Comparison of ENCODE assay signal across 8 cellular contexts in the genomic region with DNA sequence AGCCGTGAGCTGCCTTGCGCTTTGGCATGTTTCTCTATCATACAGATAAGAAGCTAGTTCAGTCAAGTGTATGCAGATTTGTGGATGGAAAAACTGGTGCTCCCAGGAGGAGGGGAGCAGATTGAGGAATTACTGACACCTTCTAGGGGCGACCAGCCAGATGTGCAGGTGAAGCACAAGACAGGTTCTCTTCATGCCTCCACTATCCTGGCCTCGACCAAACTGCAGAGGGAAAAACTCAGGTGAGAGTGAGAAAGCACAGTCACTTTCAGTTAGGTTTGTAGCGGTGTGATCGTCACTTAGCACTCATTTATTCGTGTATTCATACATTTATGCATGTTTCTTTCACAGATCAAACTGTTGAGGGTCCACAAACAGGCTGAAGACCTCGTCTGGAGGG. TPM values are rescaled to one million over a fixed set of nuclear protein-coding genes. Genes with fewer than 3 reads are reported as not detected.
A peak's percentile ranks its signal among the peaks of the same experiment; 100 is the strongest.
DNase-seq lines count a peak whose midpoint lies in the region; ATAC-seq and TF ChIP-seq lines count a peak whose summit lies in the region.

No MANE protein-coding gene starts in this region.

- H3K36me3 ChIP-seq in kidney epithelial cell (ENCODE audit: control insufficient read depth, insufficient read depth, low read length) = no peaks in the 10 kb centered on the region

- no peaks in the 10 kb centered on the region for H3K9me3 Mint-ChIP-seq in T-helper 1 cell treated with Interleukin-12 subunit alpha and Interleukin-12 subunit beta and Interleukin-4 antibody, amounts not matched to agents 30 μg/mL and 1 μg/mL, for 36 hours
- H3K9me3 Mint-ChIP-seq in activated naive CD8-positive, alpha-beta T cell treated with anti-CD3 and anti-CD28 coated beads, Interleukin-2, amount 10 ng/mL, durations not matched to agents 7 days and 5 days = no peaks in the 10 kb centered on the region

- no peaks in the 10 kb centered on the region for H3K27me3 ChIP-seq in kidney epithelial cell (ENCODE audit: control insufficient read depth, insufficient read depth, low read length)

- peaks cover 18% of the 10 kb centered on the region for H3K36me3 Mint-ChIP-seq in T-helper 1 cell treated with Interleukin-12 subunit alpha and Interleukin-12 subunit beta and Interleukin-4 antibody, amounts not matched to agents 30 μg/mL and 1 μg/mL, for 36 hours (ENCODE audit: low read depth)
- peaks cover 16% of the 10 kb centered on the region for H3K36me3 Mint-ChIP-seq in activated naive CD8-positive, alpha-beta T cell treated with anti-CD3 and anti-CD28 coated beads, Interleukin-2, amount 10 ng/mL, durations not matched to agents 7 days and 5 days

- peak overlapping the region; percentile 94 for H3K27ac Mint-ChIP-seq in T-helper 1 cell treated with Interleukin-12 subunit alpha and Interleukin-12 subunit beta and Interleukin-4 antibody, amounts not matched to agents 30 μg/mL and 1 μg/mL, for 36 hours
- peak overlapping the region; percentile 95 for H3K27ac Mint-ChIP-seq in activated naive CD8-positive, alpha-beta T cell treated with anti-CD3 and anti-CD28 coated beads, Interleukin-2, amount 10 ng/mL, durations not matched to agents 7 days and 5 days

- peak overlapping the region; percentile 88 for H3K4me3 ChIP-seq in kidney epithelial cell (ENCODE audit: low read depth, low read length)

- no peak for TF ChIP-seq CTCF in kidney epithelial cell (IDR thresholded peaks at IDR 0.05; ENCODE audit: insufficient read depth, low read length, poor library complexity, severe bottlenecking)

- DNase-seq in T-helper 1 cell (no peak), kidney epithelial cell (ENCODE audit: low read depth) (no peak), GM19240 (ENCODE audit: insufficient read length, low spot score) (no peak)
- DNase-seq in activated naive CD8-positive, alpha-beta T cell treated with anti-CD3 and anti-CD28 coated beads, Interleukin-2, amount 10 ng/mL, durations not matched to agents 7 days and 5 days = no peak
- no peak for DNase-seq in stimulated activated CD4-positive, alpha-beta T cell treated with anti-CD3 and anti-CD28 coated beads, Interleukin-4, amount 100 ng/mL, for 1 hour

- ATAC-seq in activated naive CD8-positive, alpha-beta T cell treated with anti-CD3 and anti-CD28 coated beads, Interleukin-2, amount 10 ng/mL, durations not matched to agents 7 days and 5 days (ENCODE audit: low read depth) = no peak
- ATAC-seq in GM18517 (IDR thresholded peaks at IDR 0.05; ENCODE audit: unreplicated experiment) = no peak

- no peaks in the 10 kb centered on the region for H3K27me3 Mint-ChIP-seq in T-helper 1 cell treated with Interleukin-12 subunit alpha and Interleukin-12 subunit beta and Interleukin-4 antibody, amounts not matched to agents 30 μg/mL and 1 μg/mL, for 36 hours (ENCODE audit: low read depth)
- no peaks in the 10 kb centered on the region for H3K27me3 Mint-ChIP-seq in activated naive CD8-positive, alpha-beta T cell treated with anti-CD3 and anti-CD28 coated beads, Interleukin-2, amount 10 ng/mL, durations not matched to agents 7 days and 5 days

- peak overlapping the region; percentile 22 for H3K27ac ChIP-seq in temporal lobe (ENCODE audit: low read depth, low read length)

- POLR2A ChIA-PET in activated naive CD8-positive, alpha-beta T cell treated with anti-CD3 and anti-CD28 coated beads, Interleukin-2, amount 10 ng/mL, durations not matched to agents 7 days and 5 days (lab: Charles Lee) = interaction anchor here (0.7 to 2.4 kb wide), 13 partner anchors 9 to 1112 kb away, joined by 3 to 22 read pairs (median 4); a partner anchor contains a TSS

- H3K4me1 Mint-ChIP-seq in T-helper 1 cell treated with Interleukin-12 subunit alpha and Interleukin-12 subunit beta and Interleukin-4 antibody, amounts not matched to agents 30 μg/mL and 1 μg/mL, for 36 hours (ENCODE audit: low read depth) = peaks cover 46% of the 10 kb centered on the region
- peaks cover 40% of the 10 kb centered on the region for H3K4me1 Mint-ChIP-seq in activated naive CD8-positive, alpha-beta T cell treated with anti-CD3 and anti-CD28 coated beads, Interleukin-2, amount 10 ng/mL, durations not matched to agents 7 days and 5 days

- H3K4me3 Mint-ChIP-seq in T-helper 1 cell treated with Interleukin-12 subunit alpha and Interleukin-12 subunit beta and Interleukin-4 antibody, amounts not matched to agents 30 μg/mL and 1 μg/mL, for 36 hours = peak overlapping the region; percentile 90
- peak overlapping the region; percentile 84 for H3K4me3 Mint-ChIP-seq in activated naive CD8-positive, alpha-beta T cell treated with anti-CD3 and anti-CD28 coated beads, Interleukin-2, amount 10 ng/mL, durations not matched to agents 7 days and 5 days

RNA-seq across cellular contexts. Expression of a gene that starts 0.6 kb away (rescaled TPM):
- 100 to 1,000 TPM; 152 to 157 TPM for total RNA-seq in activated naive CD8-positive, alpha-beta T cell treated with anti-CD3 and anti-CD28 coated beads, Interleukin-2, amount 10 ng/mL, durations not matched to agents 7 days and 5 days
- total RNA-seq in kidney epithelial cell = 120 and 121 TPM in 2 replicates
- total RNA-seq in temporal lobe = 36.6 TPM

RNA-seq across cellular contexts. Expression of a gene that starts 21.5 kb away (rescaled TPM):
- 1 to 10 TPM in 1 of 2 experiments, under 1 TPM in 1; 0.74 to 2.1 TPM for total RNA-seq in activated naive CD8-positive, alpha-beta T cell treated with anti-CD3 and anti-CD28 coated beads, Interleukin-2, amount 10 ng/mL, durations not matched to agents 7 days and 5 days
- total RNA-seq in kidney epithelial cell = not detected in 2 replicates
- total RNA-seq in temporal lobe = 1.7 TPM

RNA-seq across cellular contexts. Expression of a gene that starts 38.4 kb away (rescaled TPM):
- 10 to 100 TPM; 51.0 to 54.5 TPM for total RNA-seq in activated naive CD8-positive, alpha-beta T cell treated with anti-CD3 and anti-CD28 coated beads, Interleukin-2, amount 10 ng/mL, durations not matched to agents 7 days and 5 days
- total RNA-seq in kidney epithelial cell (19.8 and 22.1 TPM in 2 replicates), temporal lobe (5.4 TPM)

RNA-seq across cellular contexts. Expression of a gene that starts 46.2 kb away (rescaled TPM):
- under 1 TPM in 1 of 2 experiments, not detected in 1; 0.11 TPM for total RNA-seq in activated naive CD8-positive, alpha-beta T cell treated with anti-CD3 and anti-CD28 coated beads, Interleukin-2, amount 10 ng/mL, durations not matched to agents 7 days and 5 days
- total RNA-seq in kidney epithelial cell (not detected in 2 replicates), temporal lobe (not detected)
